Comparison of ENCODE assay signal across 8 cellular contexts in the genomic region with DNA sequence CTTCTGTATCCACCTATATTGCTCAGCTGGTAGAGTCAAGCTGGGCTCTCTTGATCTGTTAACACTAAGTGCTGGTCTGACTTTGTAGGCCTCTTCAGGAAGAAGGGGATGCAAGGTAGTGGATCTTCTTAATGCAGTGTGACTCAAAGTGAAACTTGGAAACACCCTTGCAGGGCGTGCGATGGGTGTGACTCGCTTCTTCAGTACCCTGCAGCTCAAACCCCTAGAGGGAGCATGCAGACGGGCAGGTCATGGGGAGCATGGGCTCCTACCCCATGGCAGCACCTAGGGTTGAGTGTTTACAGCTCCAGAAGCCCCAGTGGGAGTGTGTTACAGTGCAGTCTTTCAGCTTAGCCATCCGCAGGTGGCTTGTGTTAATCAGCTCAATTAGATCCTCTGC. TPM values are rescaled to one million over a fixed set of nuclear protein-coding genes. Genes with fewer than 3 reads are reported as not detected.
A peak's percentile ranks its signal among the peaks of the same experiment; 100 is the strongest.
DNase-seq lines count a peak whose midpoint lies in the region; ATAC-seq and TF ChIP-seq lines count a peak whose summit lies in the region.

No MANE protein-coding gene starts in this region.

- peaks cover 6% of the 10 kb centered on the region for H3K36me3 Mint-ChIP-seq in nephron progenitor cell (ENCODE audit: low read depth)

- no peaks in the 10 kb centered on the region for H3K4me1 Mint-ChIP-seq in nephron progenitor cell

- no peaks in the 10 kb centered on the region for H4K20me1 ChIP-seq in osteoblast (ENCODE audit: insufficient read depth, low read length)

- H3K27me3 Mint-ChIP-seq in nephron progenitor cell (ENCODE audit: low read depth, poor library complexity): no peaks in the 10 kb centered on the region

- H3K9me3 ChIP-seq in transverse colon (no peaks in the 10 kb centered on the region), osteoblast (ENCODE audit: low read depth, low read length) (no peaks in the 10 kb centered on the region)

- no peaks in the 10 kb centered on the region for H3K79me2 ChIP-seq in osteoblast (ENCODE audit: insufficient read depth, low read length)

- no peak overlapping the region for H3K27ac ChIP-seq in transverse colon
- H3K27ac ChIP-seq in osteoblast (ENCODE audit: low read depth, low read length): no peak overlapping the region

- TF ChIP-seq CTCF in epithelial cell of esophagus (IDR thresholded peaks at IDR 0.05; ENCODE audit: insufficient read depth, low read depth, low read length, missing control alignments): no peak
- no peak for TF ChIP-seq CTCF in transverse colon (IDR thresholded peaks at IDR 0.05)
- no peak for TF ChIP-seq CTCF in nephron progenitor cell (IDR thresholded peaks at IDR 0.05)
- no peak for TF ChIP-seq CTCF in osteoblast (IDR thresholded peaks at IDR 0.05; ENCODE audit: extremely low read depth, low read depth, low read length)

- intact Hi-C loops in transverse colon (cut with DNase I; ENCODE audit: low total_unique reads): no loop called here

- in situ Hi-C loops in transverse colon (cut with MboI; ENCODE audit: low pct_ligation_motif_present in 1 of 4, low pct_unique_long_range_greater_than_20kb in 1 of 4, low sequenced_read_pairs in 3 of 4): no loop called here

- no peaks in the 10 kb centered on the region for H3K36me3 ChIP-seq in transverse colon
- H3K36me3 ChIP-seq in osteoblast (ENCODE audit: insufficient read depth, low read length): no peaks in the 10 kb centered on the region

- no peak for TF ChIP-seq POLR2A in transverse colon (IDR thresholded peaks at IDR 0.05)

- no peak for TF ChIP-seq EP300 in transverse colon (IDR thresholded peaks at IDR 0.05; ENCODE audit: low read depth)

- no peak overlapping the region for H3K4me3 Mint-ChIP-seq in nephron progenitor cell

- no peak overlapping the region for H3K27ac Mint-ChIP-seq in nephron progenitor cell

- H3K27me3 ChIP-seq in transverse colon (no peaks in the 10 kb centered on the region), osteoblast (ENCODE audit: insufficient read depth, low read length) (no peaks in the 10 kb centered on the region)

- H3K4me3 ChIP-seq in epithelial cell of esophagus (ENCODE audit: low read length) (no peak overlapping the region), transverse colon (no peak overlapping the region), osteoblast (ENCODE audit: insufficient read depth, low read length) (no peak overlapping the region)

- no peak overlapping the region for H3K4me2 ChIP-seq in osteoblast (ENCODE audit: insufficient read depth, low read length)

- WGBS in transverse colon (ENCODE audit: low coverage in 1 of 2), 2 donors: 81 to 94% methylated on average over 3 to 5 of the region's 5 CpGs

- ATAC-seq in GM18870 (IDR thresholded peaks at IDR 0.05; ENCODE audit: unreplicated experiment) (peak; percentile 100), HG03025 (IDR thresholded peaks at IDR 0.05; ENCODE audit: low FRiP score, unreplicated experiment) (peak; percentile 97)
- peak; percentile 96 to 98 for ATAC-seq in activated CD4-positive, CD25-positive, alpha-beta regulatory T cell treated with anti-CD3 and anti-CD28 coated beads, Interleukin-2, amount 50 U/mL, for 24 hours

- H3K4me1 ChIP-seq in transverse colon (no peaks in the 10 kb centered on the region), osteoblast (ENCODE audit: insufficient read depth, low read length) (no peaks in the 10 kb centered on the region)

- H3K9me3 Mint-ChIP-seq in nephron progenitor cell: peaks cover 8% of the 10 kb centered on the region

- DNase-seq in epithelial cell of esophagus (ENCODE audit: low read depth) (peak; percentile 45), transverse colon (peak; percentile 36), nephron progenitor cell (no peak), NCI-H748 (lab: John Stamatoyannopoulos, UW; ENCODE audit: unreplicated experiment) (no peak), osteoblast (ENCODE audit: insufficient read length, low spot score, missing footprints) (no peak)

- no peak overlapping the region for H2AFZ ChIP-seq in osteoblast (ENCODE audit: low read length)

RNA-seq across cellular contexts. Expression of gene SAMD3, which starts 0.8 kb away (rescaled TPM):
- 1 to 10 TPM in 2 of 4 donors, not detected in 2; 4.0 to 4.4 TPM for total RNA-seq in transverse colon
- total RNA-seq in osteoblast: 0.72 and 3.5 TPM in 2 replicates

Comparison
In these comparisons a context has a peak if more than half of its experiments do, and no peak if none do; other contexts are left out.
1. DNase-seq: peak in epithelial cell of esophagus (single experiment) and transverse colon (single experiment); none in nephron progenitor cell (single experiment), NCI-H748 (single experiment) and osteoblast (single experiment).
2. Peak in every context shown above with its lines, with median percentiles within 50 percentile points of each other: ATAC-seq.